In genomic region chrY:6968191-6968590, GRCh38 we compare ENCODE assay signal across 31 cellular contexts. TPM values are rescaled to one million over a fixed set of nuclear protein-coding genes. Genes with fewer than 3 reads are reported as not detected.
"Had no signal": no experiment of that assay in that cellular context is flagged by ENCODE, and none has a peak within 500 bp of the region (broad histone marks: within the 10 kb centered on the region; RNA-seq: fewer than 3 reads in every experiment).

No MANE protein-coding gene starts in this region.

- H3K4me3 ChIP-seq: ascending aorta, breast epithelium, esophagus muscularis mucosa, gastrocnemius medialis, heart left ventricle had no signal

- DNase-seq: activated CD4-positive, alpha-beta memory T cell treated with anti-CD3 and anti-CD28 coated beads, Interleukin-2, amount 10 ng/mL, durations not matched to agents 7 days and 5 days; activated CD4-positive, alpha-beta T cell treated with anti-CD3 and anti-CD28 coated beads for 4 hours; activated CD4-positive, alpha-beta T cell treated with anti-CD3 and anti-CD28 coated beads, Interleukin-2, amount 10 ng/mL, durations not matched to agents 7 days and 5 days; activated CD4-positive, alpha-beta T cell treated with anti-CD3 and anti-CD28 coated beads, Interleukin-2, amount 50 U/mL, for 4 hours; activated CD4-positive, CD25-positive, alpha-beta regulatory T cell; activated CD4-positive, CD25-positive, alpha-beta regulatory T cell treated with anti-CD3 and anti-CD28 coated beads, Interleukin-2, amount 50 U/mL, for 72 hours; activated CD8-positive, alpha-beta memory T cell treated with anti-CD3 and anti-CD28 coated beads, Interleukin-2, amount 50 U/mL, for 48 hours; activated gamma-delta T cell; activated naive CD4-positive, alpha-beta T cell; activated naive CD4-positive, alpha-beta T cell treated with anti-CD3 and anti-CD28 coated beads, Interleukin-2, amount 10 ng/mL, durations not matched to agents 7 days and 5 days; activated naive CD8-positive, alpha-beta T cell treated with anti-CD3 and anti-CD28 coated beads, Interleukin-2, amount 10 ng/mL, durations not matched to agents 7 days and 5 days; activated T-cell treated with anti-CD3 and anti-CD28 coated beads for 4 hours; activated T-cell treated with anti-CD3 and anti-CD28 coated beads, Interleukin-2, amount 50 U/mL, for 24 hours; activated T-cell treated with anti-CD3 and anti-CD28 coated beads, Interleukin-2, amount 50 U/mL, for 72 hours; effector CD8-positive, alpha-beta T cell; erythroblast; foreskin keratinocyte; glutamatergic neuron; heart left ventricle; T-helper 1 cell; T-helper 17 cell; T1000 had no signal

- H3K9me3 ChIP-seq: ascending aorta, breast epithelium, esophagus muscularis mucosa, gastrocnemius medialis, heart left ventricle had no signal

- H3K4me1 ChIP-seq: ascending aorta, breast epithelium, gastrocnemius medialis, heart left ventricle had no signal

- H3K27ac ChIP-seq: ascending aorta, breast epithelium, esophagus muscularis mucosa, foreskin keratinocyte, gastrocnemius medialis, heart left ventricle had no signal

- H3K36me3 ChIP-seq: ascending aorta, breast epithelium, esophagus muscularis mucosa, gastrocnemius medialis, heart left ventricle had no signal

RNA-seq across cellular contexts. Expression of gene AMELY, which starts 56.6 kb away (rescaled TPM):
- total RNA-seq: activated CD4-positive, alpha-beta memory T cell treated with anti-CD3 and anti-CD28 coated beads, Interleukin-2, amount 10 ng/mL, durations not matched to agents 7 days and 5 days; activated CD4-positive, alpha-beta T cell treated with anti-CD3 and anti-CD28 coated beads, Interleukin-2, amount 10 ng/mL, durations not matched to agents 7 days and 5 days; activated naive CD4-positive, alpha-beta T cell treated with anti-CD3 and anti-CD28 coated beads, Interleukin-2, amount 50 U/mL, for 72 hours; activated naive CD8-positive, alpha-beta T cell treated with anti-CD3 and anti-CD28 coated beads, Interleukin-2, amount 10 ng/mL, durations not matched to agents 7 days and 5 days; activated T-cell treated with anti-CD3 and anti-CD28 coated beads, Interleukin-2, amount 50 U/mL, for 72 hours; ascending aorta; breast epithelium; cardiac septum; chondrocyte; dermis microvascular lymphatic vessel endothelial cell; endothelial cell of umbilical vein; esophagus muscularis mucosa; foreskin keratinocyte; gastrocnemius medialis; heart left ventricle; T-helper 17 cell had no signal

RNA-seq across cellular contexts. Expression of gene TBL1Y, which starts 57.7 kb away (rescaled TPM):
- total RNA-seq: activated CD4-positive, alpha-beta T cell treated with anti-CD3 and anti-CD28 coated beads, Interleukin-2, amount 10 ng/mL, durations not matched to agents 7 days and 5 days; activated naive CD4-positive, alpha-beta T cell treated with anti-CD3 and anti-CD28 coated beads, Interleukin-2, amount 50 U/mL, for 72 hours; activated T-cell treated with anti-CD3 and anti-CD28 coated beads, Interleukin-2, amount 50 U/mL, for 72 hours; ascending aorta; cardiac septum; chondrocyte; dermis microvascular lymphatic vessel endothelial cell; endothelial cell of umbilical vein; T-helper 17 cell had no signal
